ENCODE assay signal across 19 cellular contexts in genomic region chr1:228799929-228800328, GRCh38.
A peak's percentile ranks its signal among the peaks of the same experiment; 100 is the strongest.
DNase-seq lines count a peak whose midpoint lies in the region; ATAC-seq lines count a peak whose summit lies in the region.
"Had no signal": no experiment of that assay in that cellular context is flagged by ENCODE, and none has a peak within 500 bp of the region (broad histone marks: within the 10 kb centered on the region; RNA-seq: fewer than 3 reads in every experiment).

No MANE protein-coding gene starts in this region.

- H3K27ac Mint-ChIP-seq in activated naive CD8-positive, alpha-beta T cell treated with anti-CD3 and anti-CD28 coated beads, Interleukin-2, amount 10 ng/mL, durations not matched to agents 7 days and 5 days, result peak overlapping the region; percentile 18
- no peak overlapping the region for H3K27ac Mint-ChIP-seq in activated naive CD8-positive, alpha-beta T cell treated with anti-CD3 and anti-CD28 coated beads, Interleukin-2, amount 50 U/mL, for 24 hours
- H3K27ac Mint-ChIP-seq in dendritic cell treated with granulocyte-macrophage colony-stimulating factor and Interleukin-4, amounts not matched to agents 40 ng/mL and 50 ng/mL, for 4 days, result peak overlapping the region; percentile 74
- H3K27ac Mint-ChIP-seq: CD4-positive, alpha-beta T cell had no signal

- peaks cover 11% of the 10 kb centered on the region for H3K9me3 Mint-ChIP-seq in activated naive CD8-positive, alpha-beta T cell treated with anti-CD3 and anti-CD28 coated beads, Interleukin-2, amount 10 ng/mL, durations not matched to agents 7 days and 5 days
- H3K9me3 Mint-ChIP-seq in activated naive CD8-positive, alpha-beta T cell treated with anti-CD3 and anti-CD28 coated beads, Interleukin-2, amount 50 U/mL, for 24 hours, result peaks cover 5% of the 10 kb centered on the region
- H3K9me3 Mint-ChIP-seq in dendritic cell treated with granulocyte-macrophage colony-stimulating factor and Interleukin-4, amounts not matched to agents 40 ng/mL and 50 ng/mL, for 4 days, result peaks cover 15% of the 10 kb centered on the region

- peaks cover 21% of the 10 kb centered on the region for H3K36me3 Mint-ChIP-seq in activated naive CD8-positive, alpha-beta T cell treated with anti-CD3 and anti-CD28 coated beads, Interleukin-2, amount 10 ng/mL, durations not matched to agents 7 days and 5 days
- H3K36me3 Mint-ChIP-seq in activated naive CD8-positive, alpha-beta T cell treated with anti-CD3 and anti-CD28 coated beads, Interleukin-2, amount 50 U/mL, for 24 hours (ENCODE audit: low read depth), result no peaks in the 10 kb centered on the region
- H3K36me3 Mint-ChIP-seq in dendritic cell treated with granulocyte-macrophage colony-stimulating factor and Interleukin-4, amounts not matched to agents 40 ng/mL and 50 ng/mL, for 4 days (ENCODE audit: low read depth), result peaks cover 9% of the 10 kb centered on the region

- no peak overlapping the region for H3K4me3 Mint-ChIP-seq in activated naive CD8-positive, alpha-beta T cell treated with anti-CD3 and anti-CD28 coated beads, Interleukin-2, amount 10 ng/mL, durations not matched to agents 7 days and 5 days
- no peak overlapping the region for H3K4me3 Mint-ChIP-seq in activated naive CD8-positive, alpha-beta T cell treated with anti-CD3 and anti-CD28 coated beads, Interleukin-2, amount 50 U/mL, for 24 hours
- no peak overlapping the region for H3K4me3 Mint-ChIP-seq in dendritic cell treated with granulocyte-macrophage colony-stimulating factor and Interleukin-4, amounts not matched to agents 40 ng/mL and 50 ng/mL, for 4 days
- H3K4me3 Mint-ChIP-seq: CD4-positive, alpha-beta T cell had no signal

- no peak for ATAC-seq in activated naive CD8-positive, alpha-beta T cell treated with anti-CD3 and anti-CD28 coated beads, Interleukin-2, amount 10 ng/mL, durations not matched to agents 7 days and 5 days (ENCODE audit: low read depth)
- ATAC-seq in activated naive CD8-positive, alpha-beta T cell treated with anti-CD3 and anti-CD28 coated beads, Interleukin-2, amount 50 U/mL, for 24 hours, result no peak
- ATAC-seq: GM12878 had no signal

- POLR2A ChIA-PET in activated naive CD8-positive, alpha-beta T cell treated with anti-CD3 and anti-CD28 coated beads, Interleukin-2, amount 10 ng/mL, durations not matched to agents 7 days and 5 days (lab: Charles Lee), result no interaction called here

- no peak for DNase-seq in activated naive CD8-positive, alpha-beta T cell treated with anti-CD3 and anti-CD28 coated beads, Interleukin-2, amount 10 ng/mL, durations not matched to agents 7 days and 5 days
- DNase-seq in activated naive CD8-positive, alpha-beta T cell treated with anti-CD3 and anti-CD28 coated beads, Interleukin-2, amount 50 U/mL, for 24 hours, result no peak
- DNase-seq in NOMO-1 treated with dmso at 0.1 percent for 144 hours (lab: John Stamatoyannopoulos, UW; ENCODE audit: unreplicated experiment) (peak; percentile 24), ureter (ENCODE audit: low spot score) (no peak), LoVo (ENCODE audit: low spot score) (no peak), NCI-H524 treated with DMSO at 0.1 percent for 48 hours (lab: John Stamatoyannopoulos, UW) (no peak)
- DNase-seq: Calu3; CD4-positive, alpha-beta T cell; DMS79; HCEC 1CT; IMR-90; NCI-H1105 treated with DMSO at 0.1 percent for 48 hours; NCI-H1930; NCI-H2171; NCI-H446 treated with DMSO at 0.1 percent for 48 hours; PC-9; SK-N-SH had no signal

- intact Hi-C loops in dendritic cell treated with granulocyte-macrophage colony-stimulating factor and Interleukin-4, amounts not matched to agents 40 ng/mL and 50 ng/mL, for 4 days (cut with micrococcal nuclease), result loop anchor here (10.0 kb wide), 1 partner anchor 55 kb away; no protein-coding TSS in a partner anchor

- peaks cover 61% of the 10 kb centered on the region for H3K4me1 Mint-ChIP-seq in activated naive CD8-positive, alpha-beta T cell treated with anti-CD3 and anti-CD28 coated beads, Interleukin-2, amount 10 ng/mL, durations not matched to agents 7 days and 5 days
- peaks cover 21% of the 10 kb centered on the region for H3K4me1 Mint-ChIP-seq in activated naive CD8-positive, alpha-beta T cell treated with anti-CD3 and anti-CD28 coated beads, Interleukin-2, amount 50 U/mL, for 24 hours
- H3K4me1 Mint-ChIP-seq in dendritic cell treated with granulocyte-macrophage colony-stimulating factor and Interleukin-4, amounts not matched to agents 40 ng/mL and 50 ng/mL, for 4 days (ENCODE audit: low read depth), result peaks cover 23% of the 10 kb centered on the region

- H3K27me3 Mint-ChIP-seq in activated naive CD8-positive, alpha-beta T cell treated with anti-CD3 and anti-CD28 coated beads, Interleukin-2, amount 10 ng/mL, durations not matched to agents 7 days and 5 days, result no peaks in the 10 kb centered on the region
- no peaks in the 10 kb centered on the region for H3K27me3 Mint-ChIP-seq in activated naive CD8-positive, alpha-beta T cell treated with anti-CD3 and anti-CD28 coated beads, Interleukin-2, amount 50 U/mL, for 24 hours
- H3K27me3 Mint-ChIP-seq in dendritic cell treated with granulocyte-macrophage colony-stimulating factor and Interleukin-4, amounts not matched to agents 40 ng/mL and 50 ng/mL, for 4 days, result no peaks in the 10 kb centered on the region
- H3K27me3 Mint-ChIP-seq: CD4-positive, alpha-beta T cell had no signal
